13 cellular contexts compared by ENCODE assay signal in genomic region chr3:84836961-84837360, GRCh38.
DNase-seq lines count a peak whose midpoint lies in the region; ATAC-seq and TF ChIP-seq lines count a peak whose summit lies in the region.
"Had no signal": no experiment of that assay in that cellular context is flagged by ENCODE, and none has a peak within 500 bp of the region (broad histone marks: within the 10 kb centered on the region; RNA-seq: fewer than 3 reads in every experiment).

No MANE protein-coding gene starts in this region.

- H3K36me3 ChIP-seq in iPS DF 6.9 (ENCODE audit: control insufficient read depth, insufficient read depth, low read length) (no peaks in the 10 kb centered on the region), colonic mucosa (no peaks in the 10 kb centered on the region), Peyer's patch (no peaks in the 10 kb centered on the region)
- H3K36me3 ChIP-seq: BLaER1 treated with 17β-estradiol and CSF1 and Interleukin-3, amounts not matched to agents 10 nM and 100 nM had no signal

- WGBS in iPS DF 6.9 (ENCODE audit: insufficient coverage, insufficient read length) = no CpG with 5 or more reads among the region's 2 CpGs

- no peak overlapping the region for H3K4me3 Mint-ChIP-seq in activated naive CD8-positive, alpha-beta T cell treated with anti-CD3 and anti-CD28 coated beads, Interleukin-2, amount 50 U/mL, for 24 hours
- H3K4me3 Mint-ChIP-seq: activated CD8-positive, alpha-beta T cell treated with anti-CD3 and anti-CD28 coated beads, Interleukin-2, amount 10 ng/mL, durations not matched to agents 7 days and 5 days; nephron; T-helper 17 cell had no signal

- no peaks in the 10 kb centered on the region for H3K27me3 ChIP-seq in iPS DF 6.9 (ENCODE audit: control insufficient read depth, insufficient read depth, low read length)
- H3K27me3 ChIP-seq in colonic mucosa = no peaks in the 10 kb centered on the region
- H3K27me3 ChIP-seq in Peyer's patch = no peaks in the 10 kb centered on the region
- H3K27me3 ChIP-seq: BLaER1 treated with 17β-estradiol and CSF1 and Interleukin-3, amounts not matched to agents 10 nM and 100 nM had no signal

- H3K27ac ChIP-seq in iPS DF 6.9 (ENCODE audit: low read length) = no peak overlapping the region
- no peak overlapping the region for H3K27ac ChIP-seq in colonic mucosa
- H3K27ac ChIP-seq in Peyer's patch = no peak overlapping the region
- H3K27ac ChIP-seq: BLaER1 treated with 17β-estradiol and CSF1 and Interleukin-3, amounts not matched to agents 10 nM and 100 nM had no signal

- H3K9ac ChIP-seq in colonic mucosa (ENCODE audit: low read depth in 2 of 2, low read length in 2 of 2) = no peak overlapping the region
- H3K9ac ChIP-seq: BLaER1 treated with 17β-estradiol and CSF1 and Interleukin-3, amounts not matched to agents 10 nM and 100 nM had no signal

- H3K9me3 ChIP-seq in iPS DF 6.9 (ENCODE audit: control insufficient read depth, insufficient read depth, low read length) (no peaks in the 10 kb centered on the region), colonic mucosa (no peaks in the 10 kb centered on the region), Peyer's patch (no peaks in the 10 kb centered on the region)

- H3K4me1 ChIP-seq in iPS DF 6.9 (ENCODE audit: control insufficient read depth, insufficient read depth, low read length) (peaks cover 1% of the 10 kb centered on the region; the same call in 1 of the 2 replicates), colonic mucosa (no peaks in the 10 kb centered on the region), Peyer's patch (no peaks in the 10 kb centered on the region)

- no peak for TF ChIP-seq POLR2A in Peyer's patch (IDR thresholded peaks at IDR 0.05)

- DNase-seq in DMS 273 treated with DMSO at 0.1 percent for 48 hours (lab: John Stamatoyannopoulos, UW) (peak; percentile 56), NCI-H1417 (lab: John Stamatoyannopoulos, UW) (peak; percentile 80 to 95 (median 93)), NCI-H774 (lab: John Stamatoyannopoulos, UW) (peak; percentile 71), iPS DF 6.9 (ENCODE audit: low read depth, low spot score) (peak; percentile 82), colonic mucosa (no peak), Peyer's patch (no peak)
- no peak for DNase-seq in activated naive CD8-positive, alpha-beta T cell treated with anti-CD3 and anti-CD28 coated beads, Interleukin-2, amount 50 U/mL, for 24 hours
- DNase-seq: activated CD8-positive, alpha-beta T cell treated with anti-CD3 and anti-CD28 coated beads, Interleukin-2, amount 10 ng/mL, durations not matched to agents 7 days and 5 days; effector CD4-positive, alpha-beta T cell; T-helper 17 cell had no signal

- ATAC-seq in HG02763 (IDR thresholded peaks at IDR 0.05; ENCODE audit: unreplicated experiment) = no peak
- no peak for ATAC-seq in activated naive CD8-positive, alpha-beta T cell treated with anti-CD3 and anti-CD28 coated beads, Interleukin-2, amount 50 U/mL, for 24 hours
- ATAC-seq: activated CD8-positive, alpha-beta T cell treated with anti-CD3 and anti-CD28 coated beads, Interleukin-2, amount 10 ng/mL, durations not matched to agents 7 days and 5 days; T-helper 17 cell had no signal

- H3K4me3 ChIP-seq in iPS DF 6.9 (ENCODE audit: low read length) (no peak overlapping the region), colonic mucosa (no peak overlapping the region), Peyer's patch (no peak overlapping the region)
- H3K4me3 ChIP-seq: BLaER1 treated with 17β-estradiol and CSF1 and Interleukin-3, amounts not matched to agents 10 nM and 100 nM had no signal

- no peaks in the 10 kb centered on the region for H3K27me3 Mint-ChIP-seq in activated naive CD8-positive, alpha-beta T cell treated with anti-CD3 and anti-CD28 coated beads, Interleukin-2, amount 50 U/mL, for 24 hours
- H3K27me3 Mint-ChIP-seq: T-helper 17 cell had no signal

- peaks cover 14% of the 10 kb centered on the region for H3K9me3 Mint-ChIP-seq in activated naive CD8-positive, alpha-beta T cell treated with anti-CD3 and anti-CD28 coated beads, Interleukin-2, amount 50 U/mL, for 24 hours
- H3K9me3 Mint-ChIP-seq: nephron had no signal

- H3K27ac Mint-ChIP-seq in activated naive CD8-positive, alpha-beta T cell treated with anti-CD3 and anti-CD28 coated beads, Interleukin-2, amount 50 U/mL, for 24 hours = no peak overlapping the region
- H3K27ac Mint-ChIP-seq: activated CD8-positive, alpha-beta T cell treated with anti-CD3 and anti-CD28 coated beads, Interleukin-2, amount 10 ng/mL, durations not matched to agents 7 days and 5 days; nephron; T-helper 17 cell had no signal

- TF ChIP-seq CTCF in colonic mucosa (IDR thresholded peaks at IDR 0.05) (no peak), Peyer's patch (IDR thresholded peaks at IDR 0.05) (no peak)

- intact Hi-C loops in colonic mucosa (cut with DNase I) = no loop called here

- no peaks in the 10 kb centered on the region for H3K36me3 Mint-ChIP-seq in activated naive CD8-positive, alpha-beta T cell treated with anti-CD3 and anti-CD28 coated beads, Interleukin-2, amount 50 U/mL, for 24 hours (ENCODE audit: low read depth)

- no peaks in the 10 kb centered on the region for H3K4me1 Mint-ChIP-seq in activated naive CD8-positive, alpha-beta T cell treated with anti-CD3 and anti-CD28 coated beads, Interleukin-2, amount 50 U/mL, for 24 hours
- H3K4me1 Mint-ChIP-seq: nephron, T-helper 17 cell had no signal

Comparison
In these comparisons a context has a peak if more than half of its experiments do, and no peak if none do; other contexts are left out.
1. DNase-seq: peak in DMS 273 treated with DMSO at 0.1 percent for 48 hours (single experiment), NCI-H1417 (3 of 3), NCI-H774 (single experiment) and iPS DF 6.9 (single experiment); none in activated naive CD8-positive, alpha-beta T cell treated with anti-CD3 and anti-CD28 coated beads, Interleukin-2, amount 50 U/mL, for 24 hours (single experiment), colonic mucosa (single experiment) and Peyer's patch (0 of 3).